1 cellular context compared by ENCODE assay signal in the genomic region with DNA sequence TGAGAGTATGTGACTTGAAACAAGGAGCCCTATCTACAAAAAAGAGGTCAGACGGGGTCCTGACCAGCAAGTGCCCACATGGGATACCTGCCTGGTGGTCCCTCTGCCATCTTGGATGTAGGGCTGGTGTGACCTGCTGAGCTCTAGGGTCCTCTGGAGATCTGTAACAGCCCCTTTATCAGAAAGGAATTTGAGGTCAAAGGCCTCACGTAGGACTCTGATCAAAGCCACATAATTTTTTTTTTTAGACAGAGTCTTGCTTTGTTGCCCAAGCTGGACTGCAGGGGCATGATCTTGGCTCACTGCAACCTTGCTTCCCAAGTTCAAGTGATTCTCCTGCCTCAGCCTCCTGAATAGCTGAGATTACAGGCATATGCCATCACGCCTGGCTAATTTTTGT.
TF ChIP-seq lines count a peak whose summit lies in the region.

No MANE protein-coding gene starts in this region.

TF ChIP-seq in HepG2, 621 proteins besides CTCF, POLR2A, EP300 and RAD21 (continued from another document and continues in another):
- TF ChIP-seq, protein P1, sequence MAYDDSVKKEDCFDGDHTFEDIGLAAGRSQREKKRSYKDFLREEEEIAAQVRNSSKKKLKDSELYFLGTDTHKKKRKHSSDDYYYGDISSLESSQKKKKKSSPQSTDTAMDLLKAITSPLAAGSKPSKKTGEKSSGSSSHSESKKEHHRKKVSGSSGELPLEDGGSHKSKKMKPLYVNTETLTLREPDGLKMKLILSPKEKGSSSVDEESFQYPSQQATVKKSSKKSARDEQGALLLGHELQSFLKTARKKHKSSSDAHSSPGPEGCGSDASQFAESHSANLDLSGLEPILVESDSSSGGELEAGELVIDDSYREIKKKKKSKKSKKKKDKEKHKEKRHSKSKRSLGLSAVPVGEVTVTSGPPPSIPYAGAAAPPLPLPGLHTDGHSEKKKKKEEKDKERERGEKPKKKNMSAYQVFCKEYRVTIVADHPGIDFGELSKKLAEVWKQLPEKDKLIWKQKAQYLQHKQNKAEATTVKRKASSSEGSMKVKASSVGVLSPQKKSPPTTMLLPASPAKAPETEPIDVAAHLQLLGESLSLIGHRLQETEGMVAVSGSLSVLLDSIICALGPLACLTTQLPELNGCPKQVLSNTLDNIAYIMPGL (CRISPR knock-in tag; IDR thresholded peaks at IDR 0.05; ENCODE audit: borderline replicate concordance in 1 of 2, low read depth in 1 of 2) = no peak
- TF ChIP-seq PLRG1 (conservative IDR thresholded peaks at IDR 0.05) (no peak), PAX8 (CRISPR knock-in tag; IDR thresholded peaks at IDR 0.05; ENCODE audit: borderline replicate concordance) (no peak), KMT2B (CRISPR knock-in tag; IDR thresholded peaks at IDR 0.05) (no peak), KDM5B (CRISPR knock-in tag; IDR thresholded peaks at IDR 0.05; ENCODE audit: borderline replicate concordance) (no peak), FOXC1 (CRISPR knock-in tag; IDR thresholded peaks at IDR 0.05; ENCODE audit: borderline replicate concordance) (no peak), BRCA1 (CRISPR knock-in tag; IDR thresholded peaks at IDR 0.05) (no peak), ZNF737 (CRISPR knock-in tag; IDR thresholded peaks at IDR 0.05; ENCODE audit: borderline replicate concordance) (no peak), FOXP1 (IDR thresholded peaks at IDR 0.05) (no peak), FOXP1 (CRISPR knock-in tag; IDR thresholded peaks at IDR 0.05) (no peak), FOSL1 (CRISPR knock-in tag; IDR thresholded peaks at IDR 0.05; ENCODE audit: borderline replicate concordance) (no peak), SKI (IDR thresholded peaks at IDR 0.05; ENCODE audit: partially characterized antibody) (no peak), NR2F1 (CRISPR knock-in tag; IDR thresholded peaks at IDR 0.05) (peak in 1 of 2 experiments; percentile 63; a peak in 1 of 4 replicates), ZNF3 (CRISPR knock-in tag; IDR thresholded peaks at IDR 0.05) (no peak), RORA (CRISPR knock-in tag; IDR thresholded peaks at IDR 0.05) (no peak), ZSCAN30 (CRISPR knock-in tag; IDR thresholded peaks at IDR 0.05) (no peak), ARHGAP35 (CRISPR knock-in tag; IDR thresholded peaks at IDR 0.05; ENCODE audit: borderline replicate concordance) (no peak), TCF7 (IDR thresholded peaks at IDR 0.05; ENCODE audit: low read depth) (peak; percentile 31; the same call in 1 of the 2 replicates), NR2F2 (IDR thresholded peaks at IDR 0.05; ENCODE audit: borderline replicate concordance, low read depth) (no peak), HNRNPH1 (optimal IDR thresholded peaks at IDR 0.05; ENCODE audit: low read depth, low read length) (no peak), ZNF430 (CRISPR knock-in tag; IDR thresholded peaks at IDR 0.05) (no peak), DNMT1 (CRISPR knock-in tag; IDR thresholded peaks at IDR 0.05) (no peak), ZNF589 (CRISPR knock-in tag; conservative IDR thresholded peaks at IDR 0.05) (no peak), AGO2 (optimal IDR thresholded peaks at IDR 0.05; ENCODE audit: low read depth, low read length) (no peak), MAFG (CRISPR knock-in tag; IDR thresholded peaks at IDR 0.05) (no peak), GZF1 (CRISPR knock-in tag; IDR thresholded peaks at IDR 0.05) (no peak), HES4 (CRISPR knock-in tag; IDR thresholded peaks at IDR 0.05; ENCODE audit: borderline replicate concordance) (no peak), HNRNPUL1 (IDR thresholded peaks at IDR 0.05; ENCODE audit: low read depth, low read length) (no peak), XBP1 (CRISPR knock-in tag; IDR thresholded peaks at IDR 0.05) (no peak), JUND (CRISPR knock-in tag; IDR thresholded peaks at IDR 0.05) (no peak), ZNF383 (CRISPR knock-in tag; IDR thresholded peaks at IDR 0.05; ENCODE audit: borderline replicate concordance) (no peak), ZNF788 (CRISPR knock-in tag; IDR thresholded peaks at IDR 0.05; ENCODE audit: borderline replicate concordance) (no peak)
- TF ChIP-seq, protein P2, sequence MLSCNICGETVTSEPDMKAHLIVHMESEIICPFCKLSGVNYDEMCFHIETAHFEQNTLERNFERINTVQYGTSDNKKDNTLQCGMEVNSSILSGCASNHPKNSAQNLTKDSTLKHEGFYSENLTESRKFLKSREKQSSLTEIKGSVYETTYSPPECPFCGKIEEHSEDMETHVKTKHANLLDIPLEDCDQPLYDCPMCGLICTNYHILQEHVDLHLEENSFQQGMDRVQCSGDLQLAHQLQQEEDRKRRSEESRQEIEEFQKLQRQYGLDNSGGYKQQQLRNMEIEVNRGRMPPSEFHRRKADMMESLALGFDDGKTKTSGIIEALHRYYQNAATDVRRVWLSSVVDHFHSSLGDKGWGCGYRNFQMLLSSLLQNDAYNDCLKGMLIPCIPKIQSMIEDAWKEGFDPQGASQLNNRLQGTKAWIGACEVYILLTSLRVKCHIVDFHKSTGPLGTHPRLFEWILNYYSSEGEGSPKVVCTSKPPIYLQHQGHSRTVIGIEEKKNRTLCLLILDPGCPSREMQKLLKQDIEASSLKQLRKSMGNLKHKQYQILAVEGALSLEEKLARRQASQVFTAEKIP (CRISPR knock-in tag; IDR thresholded peaks at IDR 0.05; ENCODE audit: borderline replicate concordance) = no peak
- TF ChIP-seq, protein P3, sequence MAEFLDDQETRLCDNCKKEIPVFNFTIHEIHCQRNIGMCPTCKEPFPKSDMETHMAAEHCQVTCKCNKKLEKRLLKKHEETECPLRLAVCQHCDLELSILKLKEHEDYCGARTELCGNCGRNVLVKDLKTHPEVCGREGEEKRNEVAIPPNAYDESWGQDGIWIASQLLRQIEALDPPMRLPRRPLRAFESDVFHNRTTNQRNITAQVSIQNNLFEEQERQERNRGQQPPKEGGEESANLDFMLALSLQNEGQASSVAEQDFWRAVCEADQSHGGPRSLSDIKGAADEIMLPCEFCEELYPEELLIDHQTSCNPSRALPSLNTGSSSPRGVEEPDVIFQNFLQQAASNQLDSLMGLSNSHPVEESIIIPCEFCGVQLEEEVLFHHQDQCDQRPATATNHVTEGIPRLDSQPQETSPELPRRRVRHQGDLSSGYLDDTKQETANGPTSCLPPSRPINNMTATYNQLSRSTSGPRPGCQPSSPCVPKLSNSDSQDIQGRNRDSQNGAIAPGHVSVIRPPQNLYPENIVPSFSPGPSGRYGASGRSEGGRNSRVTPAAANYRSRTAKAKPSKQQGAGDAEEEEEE (CRISPR knock-in tag; IDR thresholded peaks at IDR 0.05; ENCODE audit: borderline replicate concordance) = no peak
- TF ChIP-seq, protein P4, sequence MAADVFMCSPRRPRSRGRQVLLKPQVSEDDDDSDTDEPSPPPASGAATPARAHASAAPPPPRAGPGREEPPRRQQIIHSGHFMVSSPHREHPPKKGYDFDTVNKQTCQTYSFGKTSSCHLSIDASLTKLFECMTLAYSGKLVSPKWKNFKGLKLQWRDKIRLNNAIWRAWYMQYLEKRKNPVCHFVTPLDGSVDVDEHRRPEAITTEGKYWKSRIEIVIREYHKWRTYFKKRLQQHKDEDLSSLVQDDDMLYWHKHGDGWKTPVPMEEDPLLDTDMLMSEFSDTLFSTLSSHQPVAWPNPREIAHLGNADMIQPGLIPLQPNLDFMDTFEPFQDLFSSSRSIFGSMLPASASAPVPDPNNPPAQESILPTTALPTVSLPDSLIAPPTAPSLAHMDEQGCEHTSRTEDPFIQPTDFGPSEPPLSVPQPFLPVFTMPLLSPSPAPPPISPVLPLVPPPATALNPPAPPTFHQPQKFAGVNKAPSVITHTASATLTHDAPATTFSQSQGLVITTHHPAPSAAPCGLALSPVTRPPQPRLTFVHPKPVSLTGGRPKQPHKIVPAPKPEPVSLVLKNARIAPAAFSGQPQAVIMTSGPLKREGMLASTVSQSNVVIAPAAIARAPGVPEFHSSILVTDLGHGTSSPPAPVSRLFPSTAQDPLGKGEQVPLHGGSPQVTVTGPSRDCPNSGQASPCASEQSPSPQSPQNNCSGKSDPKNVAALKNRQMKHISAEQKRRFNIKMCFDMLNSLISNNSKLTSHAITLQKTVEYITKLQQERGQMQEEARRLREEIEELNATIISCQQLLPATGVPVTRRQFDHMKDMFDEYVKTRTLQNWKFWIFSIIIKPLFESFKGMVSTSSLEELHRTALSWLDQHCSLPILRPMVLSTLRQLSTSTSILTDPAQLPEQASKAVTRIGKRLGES (CRISPR knock-in tag; IDR thresholded peaks at IDR 0.05; ENCODE audit: borderline replicate concordance) = no peak
- TF ChIP-seq, protein P5, sequence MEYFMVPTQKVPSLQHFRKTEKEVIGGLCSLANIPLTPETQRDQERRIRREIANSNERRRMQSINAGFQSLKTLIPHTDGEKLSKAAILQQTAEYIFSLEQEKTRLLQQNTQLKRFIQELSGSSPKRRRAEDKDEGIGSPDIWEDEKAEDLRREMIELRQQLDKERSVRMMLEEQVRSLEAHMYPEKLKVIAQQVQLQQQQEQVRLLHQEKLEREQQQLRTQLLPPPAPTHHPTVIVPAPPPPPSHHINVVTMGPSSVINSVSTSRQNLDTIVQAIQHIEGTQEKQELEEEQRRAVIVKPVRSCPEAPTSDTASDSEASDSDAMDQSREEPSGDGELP (IDR thresholded peaks at IDR 0.05; ENCODE audit: borderline replicate concordance, low read depth) = no peak
- TF ChIP-seq, protein P6, sequence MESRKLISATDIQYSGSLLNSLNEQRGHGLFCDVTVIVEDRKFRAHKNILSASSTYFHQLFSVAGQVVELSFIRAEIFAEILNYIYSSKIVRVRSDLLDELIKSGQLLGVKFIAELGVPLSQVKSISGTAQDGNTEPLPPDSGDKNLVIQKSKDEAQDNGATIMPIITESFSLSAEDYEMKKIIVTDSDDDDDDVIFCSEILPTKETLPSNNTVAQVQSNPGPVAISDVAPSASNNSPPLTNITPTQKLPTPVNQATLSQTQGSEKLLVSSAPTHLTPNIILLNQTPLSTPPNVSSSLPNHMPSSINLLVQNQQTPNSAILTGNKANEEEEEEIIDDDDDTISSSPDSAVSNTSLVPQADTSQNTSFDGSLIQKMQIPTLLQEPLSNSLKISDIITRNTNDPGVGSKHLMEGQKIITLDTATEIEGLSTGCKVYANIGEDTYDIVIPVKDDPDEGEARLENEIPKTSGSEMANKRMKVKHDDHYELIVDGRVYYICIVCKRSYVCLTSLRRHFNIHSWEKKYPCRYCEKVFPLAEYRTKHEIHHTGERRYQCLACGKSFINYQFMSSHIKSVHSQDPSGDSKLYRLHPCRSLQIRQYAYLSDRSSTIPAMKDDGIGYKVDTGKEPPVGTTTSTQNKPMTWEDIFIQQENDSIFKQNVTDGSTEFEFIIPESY (CRISPR knock-in tag; IDR thresholded peaks at IDR 0.05) = no peak
- TF ChIP-seq, protein P7, sequence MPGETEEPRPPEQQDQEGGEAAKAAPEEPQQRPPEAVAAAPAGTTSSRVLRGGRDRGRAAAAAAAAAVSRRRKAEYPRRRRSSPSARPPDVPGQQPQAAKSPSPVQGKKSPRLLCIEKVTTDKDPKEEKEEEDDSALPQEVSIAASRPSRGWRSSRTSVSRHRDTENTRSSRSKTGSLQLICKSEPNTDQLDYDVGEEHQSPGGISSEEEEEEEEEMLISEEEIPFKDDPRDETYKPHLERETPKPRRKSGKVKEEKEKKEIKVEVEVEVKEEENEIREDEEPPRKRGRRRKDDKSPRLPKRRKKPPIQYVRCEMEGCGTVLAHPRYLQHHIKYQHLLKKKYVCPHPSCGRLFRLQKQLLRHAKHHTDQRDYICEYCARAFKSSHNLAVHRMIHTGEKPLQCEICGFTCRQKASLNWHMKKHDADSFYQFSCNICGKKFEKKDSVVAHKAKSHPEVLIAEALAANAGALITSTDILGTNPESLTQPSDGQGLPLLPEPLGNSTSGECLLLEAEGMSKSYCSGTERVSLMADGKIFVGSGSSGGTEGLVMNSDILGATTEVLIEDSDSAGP (CRISPR knock-in tag; IDR thresholded peaks at IDR 0.05; ENCODE audit: borderline replicate concordance) = no peak
- TF ChIP-seq, protein P8, sequence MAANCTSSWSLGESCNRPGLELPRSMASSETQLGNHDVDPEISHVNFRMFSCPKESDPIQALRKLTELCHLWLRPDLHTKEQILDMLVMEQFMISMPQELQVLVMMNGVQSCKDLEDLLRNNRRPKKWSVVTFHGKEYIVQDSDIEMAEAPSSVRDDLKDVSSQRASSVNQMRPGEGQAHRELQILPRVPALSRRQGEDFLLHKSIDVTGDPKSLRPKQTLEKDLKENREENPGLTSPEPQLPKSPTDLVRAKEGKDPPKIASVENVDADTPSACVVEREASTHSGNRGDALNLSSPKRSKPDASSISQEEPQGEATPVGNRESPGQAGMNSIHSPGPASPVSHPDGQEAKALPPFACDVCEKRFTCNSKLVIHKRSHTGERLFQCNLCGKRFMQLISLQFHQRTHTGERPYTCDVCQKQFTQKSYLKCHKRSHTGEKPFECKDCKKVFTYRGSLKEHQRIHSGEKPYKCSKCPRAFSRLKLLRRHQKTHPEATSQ (CRISPR knock-in tag; IDR thresholded peaks at IDR 0.05; ENCODE audit: borderline replicate concordance) = no peak
- TF ChIP-seq, protein P9, sequence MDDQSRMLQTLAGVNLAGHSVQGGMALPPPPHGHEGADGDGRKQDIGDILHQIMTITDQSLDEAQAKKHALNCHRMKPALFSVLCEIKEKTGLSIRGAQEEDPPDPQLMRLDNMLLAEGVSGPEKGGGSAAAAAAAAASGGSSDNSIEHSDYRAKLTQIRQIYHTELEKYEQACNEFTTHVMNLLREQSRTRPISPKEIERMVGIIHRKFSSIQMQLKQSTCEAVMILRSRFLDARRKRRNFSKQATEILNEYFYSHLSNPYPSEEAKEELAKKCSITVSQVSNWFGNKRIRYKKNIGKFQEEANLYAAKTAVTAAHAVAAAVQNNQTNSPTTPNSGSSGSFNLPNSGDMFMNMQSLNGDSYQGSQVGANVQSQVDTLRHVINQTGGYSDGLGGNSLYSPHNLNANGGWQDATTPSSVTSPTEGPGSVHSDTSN (CRISPR knock-in tag; IDR thresholded peaks at IDR 0.05; ENCODE audit: borderline replicate concordance) = no peak
- TF ChIP-seq, protein P10, sequence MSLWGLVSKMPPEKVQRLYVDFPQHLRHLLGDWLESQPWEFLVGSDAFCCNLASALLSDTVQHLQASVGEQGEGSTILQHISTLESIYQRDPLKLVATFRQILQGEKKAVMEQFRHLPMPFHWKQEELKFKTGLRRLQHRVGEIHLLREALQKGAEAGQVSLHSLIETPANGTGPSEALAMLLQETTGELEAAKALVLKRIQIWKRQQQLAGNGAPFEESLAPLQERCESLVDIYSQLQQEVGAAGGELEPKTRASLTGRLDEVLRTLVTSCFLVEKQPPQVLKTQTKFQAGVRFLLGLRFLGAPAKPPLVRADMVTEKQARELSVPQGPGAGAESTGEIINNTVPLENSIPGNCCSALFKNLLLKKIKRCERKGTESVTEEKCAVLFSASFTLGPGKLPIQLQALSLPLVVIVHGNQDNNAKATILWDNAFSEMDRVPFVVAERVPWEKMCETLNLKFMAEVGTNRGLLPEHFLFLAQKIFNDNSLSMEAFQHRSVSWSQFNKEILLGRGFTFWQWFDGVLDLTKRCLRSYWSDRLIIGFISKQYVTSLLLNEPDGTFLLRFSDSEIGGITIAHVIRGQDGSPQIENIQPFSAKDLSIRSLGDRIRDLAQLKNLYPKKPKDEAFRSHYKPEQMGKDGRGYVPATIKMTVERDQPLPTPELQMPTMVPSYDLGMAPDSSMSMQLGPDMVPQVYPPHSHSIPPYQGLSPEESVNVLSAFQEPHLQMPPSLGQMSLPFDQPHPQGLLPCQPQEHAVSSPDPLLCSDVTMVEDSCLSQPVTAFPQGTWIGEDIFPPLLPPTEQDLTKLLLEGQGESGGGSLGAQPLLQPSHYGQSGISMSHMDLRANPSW (CRISPR knock-in tag; IDR thresholded peaks at IDR 0.05; ENCODE audit: borderline replicate concordance) = no peak
- TF ChIP-seq, protein P11, sequence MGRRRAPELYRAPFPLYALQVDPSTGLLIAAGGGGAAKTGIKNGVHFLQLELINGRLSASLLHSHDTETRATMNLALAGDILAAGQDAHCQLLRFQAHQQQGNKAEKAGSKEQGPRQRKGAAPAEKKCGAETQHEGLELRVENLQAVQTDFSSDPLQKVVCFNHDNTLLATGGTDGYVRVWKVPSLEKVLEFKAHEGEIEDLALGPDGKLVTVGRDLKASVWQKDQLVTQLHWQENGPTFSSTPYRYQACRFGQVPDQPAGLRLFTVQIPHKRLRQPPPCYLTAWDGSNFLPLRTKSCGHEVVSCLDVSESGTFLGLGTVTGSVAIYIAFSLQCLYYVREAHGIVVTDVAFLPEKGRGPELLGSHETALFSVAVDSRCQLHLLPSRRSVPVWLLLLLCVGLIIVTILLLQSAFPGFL (CRISPR knock-in tag; IDR thresholded peaks at IDR 0.05) = no peak
